ENCODE assay signal across 12 cellular contexts in genomic region chr17:82246040-82246364, GRCh38. TPM values are rescaled to one million over a fixed set of nuclear protein-coding genes. Genes with fewer than 3 reads are reported as not detected.
A peak's percentile ranks its signal among the peaks of the same experiment; 100 is the strongest.
DNase-seq lines count a peak whose midpoint lies in the region; ATAC-seq and TF ChIP-seq lines count a peak whose summit lies in the region.
"Had no signal": no experiment of that assay in that cellular context is flagged by ENCODE, and none has a peak within 500 bp of the region (broad histone marks: within the 10 kb centered on the region; RNA-seq: fewer than 3 reads in every experiment).

No MANE protein-coding gene starts in this region.

- H3K27me3 ChIP-seq in RWPE2 (ENCODE audit: insufficient read depth, poor library complexity, severe bottlenecking), result no peaks in the 10 kb centered on the region
- no peaks in the 10 kb centered on the region for H3K27me3 ChIP-seq in esophagus muscularis mucosa
- H3K27me3 ChIP-seq in CD4-positive, alpha-beta memory T cell (ENCODE audit: insufficient read depth, low read length), result no peaks in the 10 kb centered on the region
- H3K27me3 ChIP-seq in thyroid gland, result no peaks in the 10 kb centered on the region

- POLR2A ChIA-PET in CD4-positive, alpha-beta memory T cell (lab: Charles Lee; ENCODE audit: partially characterized antibody), result no interaction called here

- CTCF ChIA-PET in Calu3 (lab: Charles Lee), result no interaction called here
- CTCF ChIA-PET in CD4-positive, alpha-beta memory T cell (lab: Charles Lee; ENCODE audit: partially characterized antibody), result no interaction called here

- TF ChIP-seq EP300 in esophagus muscularis mucosa (IDR thresholded peaks at IDR 0.05), result no peak

- TF ChIP-seq CTCF in Calu3 (IDR thresholded peaks at IDR 0.05; ENCODE audit: unreplicated experiment) (no peak), RWPE2 (IDR thresholded peaks at IDR 0.05; ENCODE audit: poor library complexity, severe bottlenecking) (no peak), esophagus muscularis mucosa (IDR thresholded peaks at IDR 0.05) (no peak), thyroid gland (IDR thresholded peaks at IDR 0.05) (no peak)

- ATAC-seq in RWPE2 (ENCODE audit: low read depth), result no peak
- no peak for ATAC-seq in HG03095 (IDR thresholded peaks at IDR 0.05; ENCODE audit: unreplicated experiment)

- H3K9me3 Mint-ChIP-seq in Calu3 (ENCODE audit: low read depth, unreplicated experiment), result no peaks in the 10 kb centered on the region
- H3K9me3 Mint-ChIP-seq in CD4-positive, alpha-beta memory T cell, result peaks cover 0 to 4% (median 0%) of the 10 kb centered on the region in 8 donors

- H3K9me3 ChIP-seq in RWPE2 (ENCODE audit: severe bottlenecking) (no peaks in the 10 kb centered on the region), esophagus muscularis mucosa (no peaks in the 10 kb centered on the region), thyroid gland (no peaks in the 10 kb centered on the region)
- H3K9me3 ChIP-seq in CD4-positive, alpha-beta memory T cell (ENCODE audit: control insufficient read depth in 1 of 2, low read length in 2 of 2), result no peaks in the 10 kb centered on the region

- H3K4me1 ChIP-seq in RWPE2 (ENCODE audit: insufficient read depth, poor library complexity, severe bottlenecking) (peaks cover 49% of the 10 kb centered on the region), esophagus muscularis mucosa (peaks cover 54 to 100% (median 89%) of the 10 kb centered on the region in 4 donors), thyroid gland (peaks cover 29 to 46% of the 10 kb centered on the region in 2 donors)
- peaks cover 24% of the 10 kb centered on the region for H3K4me1 ChIP-seq in CD4-positive, alpha-beta memory T cell (ENCODE audit: insufficient read depth, low read length)

- intact Hi-C loops in Calu3 (cut with micrococcal nuclease; ENCODE audit: unreplicated experiment) (loop anchor here (10.0 kb wide), 2 partner anchors 49 to 79 kb away; no protein-coding TSS in a partner anchor), esophagus muscularis mucosa (cut with DNase I) (no loop called here), thyroid gland (cut with DNase I) (no loop called here)
- intact Hi-C loops in CD4-positive, alpha-beta memory T cell (cut with micrococcal nuclease), result no loop called here

- H3K27ac ChIP-seq in RWPE2 (ENCODE audit: poor library complexity, severe bottlenecking), result peak overlapping the region; percentile 91
- peak overlapping the region; percentile 80 to 88 (median 86) for H3K27ac ChIP-seq in esophagus muscularis mucosa (replicated peaks in 1 of 4)
- peak overlapping the region in 11 of 21 experiments; percentile 36 to 82 (median 66) for H3K27ac ChIP-seq in skin epidermis
- no peak overlapping the region for H3K27ac ChIP-seq in CD4-positive, alpha-beta memory T cell (ENCODE audit: low read depth, low read length)
- H3K27ac ChIP-seq in thyroid gland, result peak overlapping the region in 1 of 3 donors; percentile 56

- 100% methylated on average over 2 of the region's 5 CpGs for WGBS in esophagus muscularis mucosa
- WGBS in thyroid gland, 2 donors, result 100% methylated on average over 4 of the region's 5 CpGs; no CpG with 5 or more reads in 1 of the 2 donors

- H3K36me3 ChIP-seq in RWPE2 (ENCODE audit: low read depth) (peaks cover 87% of the 10 kb centered on the region), esophagus muscularis mucosa (peaks cover 65 to 87% (median 77%) of the 10 kb centered on the region in 4 donors), thyroid gland (peaks cover 71 to 77% of the 10 kb centered on the region in 2 donors)
- H3K36me3 ChIP-seq in CD4-positive, alpha-beta memory T cell (ENCODE audit: insufficient read depth, low read length), result peaks cover 88% of the 10 kb centered on the region

- peak overlapping the region; percentile 77 for H3K27ac Mint-ChIP-seq in Calu3 (ENCODE audit: unreplicated experiment)
- peak overlapping the region in 3 of 7 donors; percentile 35 to 84 (median 36) for H3K27ac Mint-ChIP-seq in CD4-positive, alpha-beta memory T cell

- DNase-seq in Calu3 (no peak), RWPE2 (ENCODE audit: low spot score) (no peak), esophagus muscularis mucosa (ENCODE audit: extremely low spot score) (no peak), thyroid gland (no peak)
- DNase-seq in stimulated activated CD4-positive, alpha-beta T cell treated with anti-CD3 and anti-CD28 coated beads, Interleukin-15, amount 100 ng/mL, for 24 hours, result no peak
- DNase-seq in CD4-positive, alpha-beta memory T cell, result no peak
- DNase-seq: activated gamma-delta T cell treated with Interleukin-2 at 50 U/mL for 16 hours, DMS153, NCI-H446 treated with DMSO at 0.1 percent for 48 hours, retina had no signal

- TF ChIP-seq POLR2A in esophagus muscularis mucosa (IDR thresholded peaks at IDR 0.05; ENCODE audit: low read depth), result no peak
- no peak for TF ChIP-seq POLR2A in thyroid gland (IDR thresholded peaks at IDR 0.05)

- H3K36me3 Mint-ChIP-seq in Calu3 (ENCODE audit: insufficient read depth, unreplicated experiment), result peaks cover 92% of the 10 kb centered on the region
- H3K36me3 Mint-ChIP-seq in CD4-positive, alpha-beta memory T cell, result peaks cover 46 to 72% of the 10 kb centered on the region in 2 donors

- no peaks in the 10 kb centered on the region for H3K27me3 Mint-ChIP-seq in Calu3 (ENCODE audit: unreplicated experiment)
- H3K27me3 Mint-ChIP-seq in CD4-positive, alpha-beta memory T cell, result no peaks in the 10 kb centered on the region

- peaks cover 46% of the 10 kb centered on the region for H3K4me1 Mint-ChIP-seq in Calu3 (ENCODE audit: low read depth, unreplicated experiment)
- H3K4me1 Mint-ChIP-seq in CD4-positive, alpha-beta memory T cell, result peaks cover 14 to 67% (median 24%) of the 10 kb centered on the region in 4 donors

- BruUV-seq in Calu3 (replicated peaks; lab: Mats Ljungman, UMichigan), result no TSS peak

- H3K4me3 Mint-ChIP-seq in Calu3 (ENCODE audit: low read depth, unreplicated experiment), result no peak overlapping the region
- H3K4me3 Mint-ChIP-seq in CD4-positive, alpha-beta memory T cell, result no peak overlapping the region

- H3K4me3 ChIP-seq in RWPE2 (ENCODE audit: severe bottlenecking) (no peak overlapping the region), esophagus muscularis mucosa (no peak overlapping the region), skin epidermis (no peak overlapping the region), thyroid gland (replicated peaks in 1 of 3) (no peak overlapping the region)
- H3K4me3 ChIP-seq in CD4-positive, alpha-beta memory T cell (ENCODE audit: low read length in 2 of 2), result no peak overlapping the region

RNA-seq across cellular contexts. Expression of gene SLC16A3, which starts 17.2 kb away (rescaled TPM):
- total RNA-seq in Calu3 (2022), result 44.7 and 47.2 TPM in 2 replicates
- total RNA-seq in esophagus muscularis mucosa, result 10 to 100 TPM; 17.0 to 28.8 (median 23.4) TPM
- 10 to 100 TPM; 30.3 to 31.4 TPM for total RNA-seq in CD4-positive, alpha-beta memory T cell
- 1 to 10 TPM; 1.4 to 5.6 TPM for polyA plus RNA-seq in CD4-positive, alpha-beta memory T cell
- 10 to 100 TPM; 42.1 to 75.5 (median 44.2) TPM for total RNA-seq in thyroid gland

RNA-seq across cellular contexts. Expression of gene CSNK1D, which starts 27.5 kb away (rescaled TPM):
- 157 and 160 TPM in 2 replicates for total RNA-seq in Calu3 (2022)
- 10 to 100 TPM; 47.2 to 65.5 (median 61.0) TPM for total RNA-seq in esophagus muscularis mucosa
- 100 to 1,000 TPM; 182 TPM for total RNA-seq in CD4-positive, alpha-beta memory T cell
- 10 to 100 TPM; 31.6 to 77.2 TPM for polyA plus RNA-seq in CD4-positive, alpha-beta memory T cell
- 10 to 100 TPM; 47.3 to 91.2 (median 88.7) TPM for total RNA-seq in thyroid gland

RNA-seq across cellular contexts. Expression of gene CCDC57, which starts 33.4 kb away (rescaled TPM):
- total RNA-seq in Calu3 (2022) (69.9 and 76.8 TPM in 2 replicates), esophagus muscularis mucosa (10 to 100 TPM in 3 of 4 donors, 1 to 10 TPM in 1; 8.4 to 21.6 (median 16.4) TPM), thyroid gland (10 to 100 TPM; 27.1 to 79.9 (median 50.9) TPM)
- 10 to 100 TPM; 80.5 to 88.7 TPM for total RNA-seq in CD4-positive, alpha-beta memory T cell
- 10 to 100 TPM; 41.6 to 43.6 TPM for polyA plus RNA-seq in CD4-positive, alpha-beta memory T cell
